Comparison of ENCODE assay signal across 21 cellular contexts in the genomic region with DNA sequence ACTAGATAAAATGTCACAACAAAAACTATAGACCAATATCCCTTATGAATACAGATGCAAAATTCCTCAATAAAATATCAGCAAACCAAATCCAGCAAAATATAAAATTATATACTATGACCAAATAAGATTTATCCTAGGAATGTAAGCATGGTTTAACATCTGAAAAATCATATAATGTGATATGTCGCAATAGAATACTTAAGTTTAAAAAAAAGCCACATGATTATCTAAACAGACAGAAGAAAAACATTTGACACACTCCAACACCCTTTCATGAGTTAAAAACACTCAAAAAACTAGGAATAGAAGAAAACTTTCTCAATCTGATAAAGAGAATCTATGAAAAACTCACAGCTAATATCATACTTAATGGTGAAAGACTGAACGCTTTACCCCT. TPM values are rescaled to one million over a fixed set of nuclear protein-coding genes. Genes with fewer than 3 reads are reported as not detected.
DNase-seq lines count a peak whose midpoint lies in the region; ATAC-seq and TF ChIP-seq lines count a peak whose summit lies in the region.
"Had no signal": no experiment of that assay in that cellular context is flagged by ENCODE, and none has a peak within 500 bp of the region (broad histone marks: within the 10 kb centered on the region; RNA-seq: fewer than 3 reads in every experiment).

No MANE protein-coding gene starts in this region.

- H3K27ac ChIP-seq in CD8-positive, alpha-beta T cell (ENCODE audit: low read depth, low read length), result no peak overlapping the region
- H3K27ac ChIP-seq: BLaER1, GM23248, KMS-11 had no signal

- no peaks in the 10 kb centered on the region for H3K27me3 ChIP-seq in CD8-positive, alpha-beta T cell (ENCODE audit: insufficient read depth, low read length)
- H3K27me3 ChIP-seq: BLaER1 had no signal

- H3K4me1 Mint-ChIP-seq in CD8-positive, alpha-beta T cell (ENCODE audit: low read depth), result peaks cover 3% of the 10 kb centered on the region
- H3K4me1 Mint-ChIP-seq in T-helper 17 cell (peaks cover 6% of the 10 kb centered on the region), HFFc6 (ENCODE audit: low read depth) (peaks cover 6% of the 10 kb centered on the region; the same call in 1 of the 2 replicates), immature natural killer cell (no peaks in the 10 kb centered on the region)
- H3K4me1 Mint-ChIP-seq: CD14-positive monocyte had no signal

- DNase-seq in CD8-positive, alpha-beta T cell, result no peak
- DNase-seq in T-helper 17 cell (no peak), fibroblast of villous mesenchyme (ENCODE audit: low read depth) (peak; percentile 13), HFFc6 (no peak), immature natural killer cell (no peak)
- no peak for DNase-seq in stimulated activated CD8-positive, alpha-beta memory T cell treated with anti-CD3 and anti-CD28 coated beads, Interleukin-4, amount 100 ng/mL, for 48 hours
- DNase-seq: Calu3; CD4-positive, alpha-beta memory T cell; DMS53; DND-41; EL; GM23248; HCEC 1CT had no signal

- peaks cover 37% of the 10 kb centered on the region for H3K36me3 ChIP-seq in CD8-positive, alpha-beta T cell (ENCODE audit: insufficient read depth, low read length)

- no peak for TF ChIP-seq CTCF in CD8-positive, alpha-beta T cell (IDR thresholded peaks at IDR 0.05)
- TF ChIP-seq CTCF in fibroblast of villous mesenchyme (IDR thresholded peaks at IDR 0.05; ENCODE audit: insufficient read depth, low read depth, low read length), result no peak
- TF ChIP-seq CTCF in HFFc6 (IDR thresholded peaks at IDR 0.05), result no peak

- intact Hi-C loops in CD8-positive, alpha-beta T cell (cut with DNase I, micrococcal nuclease), result no loop called here

- no peaks in the 10 kb centered on the region for H3K4me1 ChIP-seq in CD8-positive, alpha-beta T cell (ENCODE audit: insufficient read depth, low read length)
- H3K4me1 ChIP-seq: BLaER1 had no signal

- no peaks in the 10 kb centered on the region for H3K9me3 ChIP-seq in CD8-positive, alpha-beta T cell (ENCODE audit: low read length)
- no peaks in the 10 kb centered on the region for H3K9me3 ChIP-seq in T-helper 17 cell (ENCODE audit: control insufficient read depth, low read length, poor library complexity, severe bottlenecking)
- H3K9me3 ChIP-seq: BLaER1 had no signal

- no peaks in the 10 kb centered on the region for H3K9me3 Mint-ChIP-seq in CD8-positive, alpha-beta T cell
- H3K9me3 Mint-ChIP-seq in HFFc6 (no peaks in the 10 kb centered on the region), immature natural killer cell (no peaks in the 10 kb centered on the region)
- H3K9me3 Mint-ChIP-seq: CD14-positive monocyte had no signal

- H3K36me3 Mint-ChIP-seq in CD8-positive, alpha-beta T cell, result peaks cover 74% of the 10 kb centered on the region
- H3K36me3 Mint-ChIP-seq in T-helper 17 cell (ENCODE audit: low read depth) (peaks cover 2% of the 10 kb centered on the region), HFFc6 (ENCODE audit: low read depth) (no peaks in the 10 kb centered on the region), immature natural killer cell (peaks cover 12 to 35% (median 14%) of the 10 kb centered on the region in 3 donors)

- no peak overlapping the region for H3K4me3 ChIP-seq in CD8-positive, alpha-beta T cell (ENCODE audit: low read depth, low read length)
- no peak overlapping the region for H3K4me3 ChIP-seq in fibroblast of villous mesenchyme (ENCODE audit: low read depth, low read length)
- H3K4me3 ChIP-seq: BLaER1, GM12878, GM23248 had no signal

- ATAC-seq in CD8-positive, alpha-beta T cell, result no peak
- no peak for ATAC-seq in T-helper 17 cell
- no peak for ATAC-seq in GM21447 (IDR thresholded peaks at IDR 0.05; ENCODE audit: unreplicated experiment)
- ATAC-seq: GM12878 had no signal

- no peak overlapping the region for H3K4me3 Mint-ChIP-seq in CD8-positive, alpha-beta T cell
- H3K4me3 Mint-ChIP-seq in T-helper 17 cell, result no peak overlapping the region
- H3K4me3 Mint-ChIP-seq in HFFc6, result no peak overlapping the region
- no peak overlapping the region for H3K4me3 Mint-ChIP-seq in immature natural killer cell
- H3K4me3 Mint-ChIP-seq: CD14-positive monocyte; CD4-positive, alpha-beta memory T cell had no signal

- CTCF ChIA-PET in CD8-positive, alpha-beta T cell (lab: Charles Lee), result no interaction called here

- peak overlapping the region; percentile 18 for H3K27ac Mint-ChIP-seq in CD8-positive, alpha-beta T cell
- peak overlapping the region; percentile 29 for H3K27ac Mint-ChIP-seq in T-helper 17 cell
- no peak overlapping the region for H3K27ac Mint-ChIP-seq in HFFc6
- no peak overlapping the region for H3K27ac Mint-ChIP-seq in immature natural killer cell

- no peaks in the 10 kb centered on the region for H3K27me3 Mint-ChIP-seq in CD8-positive, alpha-beta T cell (ENCODE audit: low read depth)
- no peaks in the 10 kb centered on the region for H3K27me3 Mint-ChIP-seq in T-helper 17 cell
- no peaks in the 10 kb centered on the region; the same call in none of the 2 replicates for H3K27me3 Mint-ChIP-seq in HFFc6 (ENCODE audit: insufficient read depth)
- H3K27me3 Mint-ChIP-seq in immature natural killer cell (ENCODE audit: low read depth in 3 of 3), result no peaks in the 10 kb centered on the region
- H3K27me3 Mint-ChIP-seq: CD4-positive, alpha-beta memory T cell had no signal

- POLR2A ChIA-PET in CD8-positive, alpha-beta T cell (lab: Charles Lee), result interaction anchor here (1.0 kb wide), 1 partner anchor 16 kb away, joined by 5 read pairs; no protein-coding TSS in a partner anchor

RNA-seq across cellular contexts. Expression of a gene that starts 20.3 kb away (rescaled TPM):
- total RNA-seq in CD8-positive, alpha-beta T cell, result 1 to 10 TPM; 6.4 to 6.6 TPM
- 10 to 100 TPM; 11.9 to 14.0 TPM for total RNA-seq in T-helper 17 cell
- 6.8 and 10.4 TPM in 2 replicates for total RNA-seq in fibroblast of villous mesenchyme
- total RNA-seq in HFFc6 (2021; fragmentation: NEBNext Ultra II Directional; extraction: Animal tissue kit (Norgen Biotek cat#: 25700)), result 1 to 10 TPM; 7.4 to 9.6 (median 8.0) TPM
- polyA plus RNA-seq in immature natural killer cell, result 10 to 100 TPM; 14.1 to 19.8 (median 17.8) TPM

RNA-seq across cellular contexts. Expression of a gene that starts 31.2 kb away (rescaled TPM):
- 1 to 10 TPM; 3.0 to 4.0 TPM for total RNA-seq in CD8-positive, alpha-beta T cell
- total RNA-seq in T-helper 17 cell (10 to 100 TPM; 11.7 to 16.8 TPM), fibroblast of villous mesenchyme (3.9 and 5.8 TPM in 2 replicates)
- total RNA-seq in HFFc6 (2021; fragmentation: NEBNext Ultra II Directional; extraction: Animal tissue kit (Norgen Biotek cat#: 25700)), result 1 to 10 TPM in 5 of 6 experiments, under 1 TPM in 1; 0.94 to 2.9 (median 1.5) TPM
- 1 to 10 TPM in 2 of 3 donors, not detected in 1; 1.6 to 2.9 TPM for polyA plus RNA-seq in immature natural killer cell

RNA-seq across cellular contexts. Expression of a gene that starts 33.8 kb away (rescaled TPM):
- total RNA-seq in CD8-positive, alpha-beta T cell, result not detected
- total RNA-seq in T-helper 17 cell, result not detected
- total RNA-seq in fibroblast of villous mesenchyme, result not detected in 2 replicates
- not detected for total RNA-seq in HFFc6 (2021; fragmentation: NEBNext Ultra II Directional; extraction: Animal tissue kit (Norgen Biotek cat#: 25700))
- not detected for polyA plus RNA-seq in immature natural killer cell
- total RNA-seq: A673; Calu3; CD4-positive, alpha-beta memory T cell; G401; GM12878; GM23248 had no signal
- polyA plus RNA-seq: AG04450; CD4-positive, alpha-beta memory T cell; GM12878; GM23248 had no signal

Comparison
In these comparisons a context has a peak if more than half of its experiments do, and no peak if none do; other contexts are left out.
1. H3K27ac Mint-ChIP-seq: peak in CD8-positive, alpha-beta T cell (single experiment) and T-helper 17 cell (single experiment); none in HFFc6 (single experiment) and immature natural killer cell (0 of 6).